ENCODE assay signal across 22 cellular contexts in genomic region chr14:99715266-99716000, GRCh38. TPM values are rescaled to one million over a fixed set of nuclear protein-coding genes. Genes with fewer than 3 reads are reported as not detected.
"Had no signal": no experiment of that assay in that cellular context is flagged by ENCODE, and none has a peak within 500 bp of the region (broad histone marks: within the 10 kb centered on the region; RNA-seq: fewer than 3 reads in every experiment).

No MANE protein-coding gene starts in this region.

- H3K4me3 ChIP-seq: coronary artery, tibial artery, vagina had no signal

- H3K9me2 ChIP-seq: SK-N-SH had no signal

- H3K4me1 Mint-ChIP-seq: activated naive CD8-positive, alpha-beta T cell treated with anti-CD3 and anti-CD28 coated beads, Interleukin-2, amount 10 ng/mL, durations not matched to agents 7 days and 5 days had no signal

- H3K27me3 ChIP-seq: tibial artery, vagina had no signal

- DNase-seq: activated CD4-positive, alpha-beta T cell treated with anti-CD3 and anti-CD28 coated beads for 4 hours; activated naive CD4-positive, alpha-beta T cell treated with Interleukin-2 at 50 U/mL for 16 hours; activated naive CD8-positive, alpha-beta T cell treated with anti-CD3 and anti-CD28 coated beads, Interleukin-2, amount 10 ng/mL, durations not matched to agents 7 days and 5 days; activated T-cell treated with anti-CD3 and anti-CD28 coated beads for 4 hours; central memory CD4-positive, alpha-beta T cell; erythroblast; left ventricle myocardium superior; mesenchymal stem cell; SK-N-SH; stimulated activated CD4-positive, alpha-beta T cell treated with anti-CD3 and anti-CD28 coated beads, Interleukin-12 subunit alpha, Interleukin-12 subunit beta, amount 100 ng/mL, for 4 hours; stimulated activated CD4-positive, alpha-beta T cell treated with anti-CD3 and anti-CD28 coated beads, Interleukin-1b, Interleukin-23, amount 100 ng/mL, for 48 hours; stimulated activated naive CD8-positive, alpha-beta T cell treated with anti-CD3 and anti-CD28 coated beads, Interleukin-15, Interleukin-2, amounts not matched to agents 100 U/mL and 50 U/mL, for 24 hours; substantia nigra; tibial artery had no signal

- H2AFZ ChIP-seq: parathyroid adenoma had no signal

- H3K27ac ChIP-seq: coronary artery, parathyroid adenoma, tibial artery, vagina had no signal

- H3K4me1 ChIP-seq: parathyroid adenoma, tibial artery, vagina had no signal

- H3K27me3 Mint-ChIP-seq: activated naive CD8-positive, alpha-beta T cell treated with anti-CD3 and anti-CD28 coated beads, Interleukin-2, amount 10 ng/mL, durations not matched to agents 7 days and 5 days had no signal

- H3K9me3 Mint-ChIP-seq: activated naive CD8-positive, alpha-beta T cell treated with anti-CD3 and anti-CD28 coated beads, Interleukin-2, amount 10 ng/mL, durations not matched to agents 7 days and 5 days; activated T-helper 1 cell treated with anti-CD3 and anti-CD28 coated beads, Interleukin-12 subunit alpha, Interleukin-12 subunit beta, Interleukin-2, Interleukin-4 antibody, amounts not matched to agents 30 ng/mL and 10 ng/mL and 1 ng/mL, durations not matched to agents 14 hours and 24 hours and 36 hours had no signal

- H3K4me2 ChIP-seq: SK-N-SH had no signal

- H3K36me3 Mint-ChIP-seq: activated naive CD8-positive, alpha-beta T cell treated with anti-CD3 and anti-CD28 coated beads, Interleukin-2, amount 10 ng/mL, durations not matched to agents 7 days and 5 days; brain; WTC11 had no signal

- H3K9me3 ChIP-seq: SK-N-SH, vagina had no signal

- H3K27ac Mint-ChIP-seq: activated naive CD8-positive, alpha-beta T cell treated with anti-CD3 and anti-CD28 coated beads, Interleukin-2, amount 10 ng/mL, durations not matched to agents 7 days and 5 days; activated T-helper 1 cell treated with anti-CD3 and anti-CD28 coated beads, Interleukin-12 subunit alpha, Interleukin-12 subunit beta, Interleukin-2, Interleukin-4 antibody, amounts not matched to agents 30 ng/mL and 10 ng/mL and 1 ng/mL, durations not matched to agents 14 hours and 24 hours and 36 hours; brain; WTC11 had no signal

- H3K79me2 ChIP-seq: parathyroid adenoma had no signal

- H3K4me3 Mint-ChIP-seq: activated naive CD8-positive, alpha-beta T cell treated with anti-CD3 and anti-CD28 coated beads, Interleukin-2, amount 10 ng/mL, durations not matched to agents 7 days and 5 days; activated T-helper 1 cell treated with anti-CD3 and anti-CD28 coated beads, Interleukin-12 subunit alpha, Interleukin-12 subunit beta, Interleukin-2, Interleukin-4 antibody, amounts not matched to agents 30 ng/mL and 10 ng/mL and 1 ng/mL, durations not matched to agents 14 hours and 24 hours and 36 hours; brain; naive thymus-derived CD8-positive, alpha-beta T cell; WTC11 had no signal

- H3K9ac ChIP-seq: parathyroid adenoma, SK-N-SH had no signal

- H3K36me3 ChIP-seq: tibial artery, vagina had no signal

RNA-seq across cellular contexts. Expression of gene CYP46A1, which starts 31.3 kb away (rescaled TPM):
- total RNA-seq: activated T-helper 1 cell treated with anti-CD3 and anti-CD28 coated beads, Interleukin-12 subunit alpha, Interleukin-12 subunit beta, Interleukin-2, Interleukin-4 antibody, amounts not matched to agents 30 ng/mL and 10 ng/mL and 1 ng/mL, durations not matched to agents 14 hours and 24 hours and 36 hours; kidney epithelial cell had no signal
